Comparison of ENCODE assay signal across 11 cellular contexts in the genomic region with DNA sequence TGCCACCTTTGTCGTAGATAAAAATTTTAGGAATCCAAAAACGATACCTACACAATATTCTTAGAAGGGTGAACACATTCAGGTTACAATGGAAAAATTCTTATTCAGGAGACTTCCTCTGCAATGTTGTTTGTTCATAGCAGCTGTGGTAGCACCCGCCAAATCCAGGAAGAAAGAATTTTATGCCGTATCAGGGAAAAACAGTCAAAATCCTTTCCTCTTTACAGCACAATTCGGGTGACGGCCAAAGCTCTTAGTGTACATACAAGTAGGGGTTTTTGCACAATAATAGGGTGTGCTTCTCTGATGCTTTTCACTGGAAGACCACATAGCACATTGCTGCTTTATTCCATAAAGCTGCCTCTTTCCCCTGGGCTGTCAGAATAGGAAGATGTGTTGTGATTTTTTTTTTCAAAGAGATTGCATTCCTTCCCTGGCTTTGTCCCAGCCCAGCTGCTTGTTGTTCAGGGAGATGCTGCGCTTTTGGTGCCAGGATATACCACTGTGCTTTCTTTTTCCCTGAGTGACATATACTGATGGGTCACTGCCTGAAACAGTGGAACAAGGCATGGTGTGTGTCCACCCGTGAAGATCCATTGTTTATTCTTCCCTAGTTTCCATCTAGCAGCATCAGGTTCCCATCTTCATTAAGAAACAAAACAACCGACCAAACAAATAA. TPM values are rescaled to one million over a fixed set of nuclear protein-coding genes. Genes with fewer than 3 reads are reported as not detected.
DNase-seq lines count a peak whose midpoint lies in the region; ATAC-seq and TF ChIP-seq lines count a peak whose summit lies in the region.
"Had no signal": no experiment of that assay in that cellular context is flagged by ENCODE, and none has a peak within 500 bp of the region (broad histone marks: within the 10 kb centered on the region; RNA-seq: fewer than 3 reads in every experiment).

No MANE protein-coding gene starts in this region.

- no peak overlapping the region for H3K4me3 Mint-ChIP-seq in glutamatergic neuron (ENCODE audit: unreplicated experiment)
- peak overlapping the region in 1 of 2 donors; percentile 84 for H3K4me3 Mint-ChIP-seq in CD14-positive monocyte
- H3K4me3 Mint-ChIP-seq: stimulated activated effector memory CD8-positive, alpha-beta T cell treated with anti-CD3 and anti-CD28 coated beads, Interleukin-12 subunit alpha, Interleukin-12 subunit beta, amount 100 ng/mL, for 72 hours had no signal

- H3K36me3 Mint-ChIP-seq in glutamatergic neuron (ENCODE audit: unreplicated experiment) (peaks cover 16% of the 10 kb centered on the region), CD14-positive monocyte (no peaks in the 10 kb centered on the region)
- H3K36me3 Mint-ChIP-seq: stimulated activated effector memory CD8-positive, alpha-beta T cell treated with anti-CD3 and anti-CD28 coated beads, Interleukin-12 subunit alpha, Interleukin-12 subunit beta, amount 100 ng/mL, for 72 hours had no signal

- H3K4me2 ChIP-seq in parathyroid adenoma (ENCODE audit: low read length) = peak overlapping the region; percentile 77

- H3K4me3 ChIP-seq in adipocyte (ENCODE audit: low read length) (peak overlapping the region; percentile 78), parathyroid adenoma (ENCODE audit: low read depth, low read length) (peak overlapping the region; percentile 56)

- H3K9me3 ChIP-seq in adipocyte (ENCODE audit: control insufficient read depth, low read length) = no peaks in the 10 kb centered on the region
- no peaks in the 10 kb centered on the region for H3K9me3 ChIP-seq in parathyroid adenoma (ENCODE audit: control insufficient read depth, low read length)

- no peak overlapping the region for H3K9ac ChIP-seq in adipocyte (ENCODE audit: low read length)
- no peak overlapping the region for H3K9ac ChIP-seq in parathyroid adenoma

- H3K27ac ChIP-seq in parathyroid adenoma = no peak overlapping the region

- intact Hi-C loops in CD14-positive monocyte (cut with micrococcal nuclease) = no loop called here

- peak overlapping the region; percentile 48 for H3K27ac Mint-ChIP-seq in glutamatergic neuron (ENCODE audit: unreplicated experiment)
- no peak overlapping the region for H3K27ac Mint-ChIP-seq in CD14-positive monocyte
- H3K27ac Mint-ChIP-seq: dendritic cell treated with granulocyte-macrophage colony-stimulating factor and Interleukin-4, amounts not matched to agents 40 ng/mL and 50 ng/mL, for 4 days; stimulated activated effector memory CD8-positive, alpha-beta T cell treated with anti-CD3 and anti-CD28 coated beads, Interleukin-12 subunit alpha, Interleukin-12 subunit beta, amount 100 ng/mL, for 72 hours had no signal

- H3K4me1 Mint-ChIP-seq in glutamatergic neuron (ENCODE audit: low read depth, unreplicated experiment) (no peaks in the 10 kb centered on the region), CD14-positive monocyte (peaks cover 5% of the 10 kb centered on the region)
- H3K4me1 Mint-ChIP-seq: stimulated activated effector memory CD8-positive, alpha-beta T cell treated with anti-CD3 and anti-CD28 coated beads, Interleukin-12 subunit alpha, Interleukin-12 subunit beta, amount 100 ng/mL, for 72 hours had no signal

- no peak overlapping the region for H2AFZ ChIP-seq in parathyroid adenoma

- ATAC-seq in GM18502 (IDR thresholded peaks at IDR 0.05; ENCODE audit: poor library complexity, unreplicated experiment) = peak; percentile 9
- ATAC-seq in GM21381 (IDR thresholded peaks at IDR 0.05; ENCODE audit: unreplicated experiment) = no peak
- ATAC-seq: stimulated activated effector memory CD8-positive, alpha-beta T cell treated with anti-CD3 and anti-CD28 coated beads, Interleukin-12 subunit alpha, Interleukin-12 subunit beta, amount 100 ng/mL, for 72 hours had no signal

- H3K27me3 ChIP-seq in adipocyte (replicated peaks; ENCODE audit: control insufficient read depth, insufficient read depth, low read length) (no peaks in the 10 kb centered on the region), parathyroid adenoma (ENCODE audit: control insufficient read depth, insufficient read depth, low read length) (peaks cover 1% of the 10 kb centered on the region)

- H3K27me3 Mint-ChIP-seq in glutamatergic neuron (ENCODE audit: unreplicated experiment) = no peaks in the 10 kb centered on the region
- H3K27me3 Mint-ChIP-seq in CD14-positive monocyte (ENCODE audit: low read depth in 3 of 3) = peaks cover 3 to 11% (median 7%) of the 10 kb centered on the region in 3 donors

- H3K4me1 ChIP-seq in adipocyte (ENCODE audit: control insufficient read depth, insufficient read depth, low read length) (peaks cover 8% of the 10 kb centered on the region), parathyroid adenoma (no peaks in the 10 kb centered on the region)

- peaks cover 9% of the 10 kb centered on the region for H3K9me3 Mint-ChIP-seq in glutamatergic neuron (ENCODE audit: unreplicated experiment)
- H3K9me3 Mint-ChIP-seq in CD14-positive monocyte = peaks cover 4 to 30% (median 12%) of the 10 kb centered on the region in 7 donors

- DNase-seq in adipocyte (ENCODE audit: low read depth) (peak; percentile 28), glutamatergic neuron (no peak), CD14-positive monocyte (ENCODE audit: low spot score) (no peak), NCI-H2107 treated with DMSO at 0.1 percent for 48 hours (lab: John Stamatoyannopoulos, UW; ENCODE audit: unreplicated experiment) (no peak), GM20000 (ENCODE audit: low spot score) (no peak)
- DNase-seq: DMS153 had no signal

- TF ChIP-seq CTCF in glutamatergic neuron (IDR thresholded peaks at IDR 0.05; ENCODE audit: partially characterized antibody, unreplicated experiment) (no peak), parathyroid adenoma (IDR thresholded peaks at IDR 0.05) (no peak), CD14-positive monocyte (IDR thresholded peaks at IDR 0.05) (no peak), GM20000 (IDR thresholded peaks at IDR 0.05; ENCODE audit: extremely low read depth, missing control alignments) (no peak)

- no peaks in the 10 kb centered on the region for H3K79me2 ChIP-seq in parathyroid adenoma

- H3K36me3 ChIP-seq in adipocyte (ENCODE audit: control insufficient read depth, insufficient read depth, low read length, severe bottlenecking) (no peaks in the 10 kb centered on the region), parathyroid adenoma (ENCODE audit: control insufficient read depth, insufficient read depth, low read length) (no peaks in the 10 kb centered on the region)

RNA-seq across cellular contexts. Expression of a gene that starts 27.2 kb away (rescaled TPM):
- 72.4 TPM for total RNA-seq in glutamatergic neuron (ENCODE audit: unreplicated experiment)
- polyA plus RNA-seq in CD14-positive monocyte = 10 to 100 TPM in 1 of 2 donors, 1 to 10 TPM in 1; 4.8 to 11.1 TPM

RNA-seq across cellular contexts. Expression of a gene that starts 52.6 kb away (rescaled TPM):
- total RNA-seq in glutamatergic neuron (ENCODE audit: unreplicated experiment) = 31.1 TPM
- polyA plus RNA-seq in CD14-positive monocyte = not detected
